In the genomic region with DNA sequence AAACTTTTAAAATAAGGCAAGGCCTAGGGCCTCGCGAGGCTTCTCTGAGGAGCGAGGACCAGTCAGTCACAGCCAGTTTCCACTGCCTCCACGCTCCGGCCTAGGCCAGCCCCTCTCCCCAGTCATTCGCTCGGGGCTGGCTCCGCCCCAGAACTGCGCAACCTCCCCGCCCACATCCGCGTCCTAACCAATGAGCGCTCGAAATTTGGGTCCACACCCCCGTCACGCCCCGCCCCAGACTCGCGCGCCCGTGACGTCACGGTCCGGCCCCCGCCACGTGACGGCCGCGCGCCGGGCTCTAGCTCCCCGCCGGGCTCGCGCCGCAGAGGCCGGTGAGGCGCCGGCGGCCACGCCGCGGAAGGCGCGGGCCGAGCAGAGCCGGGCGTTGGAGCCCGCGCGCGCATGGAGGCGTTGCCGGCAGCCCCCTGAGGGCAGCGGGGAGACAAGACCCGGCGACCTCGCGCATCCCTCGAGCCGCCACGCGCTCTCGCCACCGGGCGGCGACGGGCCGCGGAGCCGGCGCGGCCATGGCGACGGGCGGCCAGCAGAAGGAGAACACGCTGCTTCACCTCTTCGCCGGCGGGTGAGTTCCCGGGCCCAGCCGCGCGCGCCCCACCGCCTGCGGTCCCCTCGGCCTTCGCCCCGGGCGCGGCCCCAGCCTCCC, we compare ENCODE assay signal across 1 cellular context.
TF ChIP-seq lines count a peak whose summit lies in the region.

A gene with protein sequence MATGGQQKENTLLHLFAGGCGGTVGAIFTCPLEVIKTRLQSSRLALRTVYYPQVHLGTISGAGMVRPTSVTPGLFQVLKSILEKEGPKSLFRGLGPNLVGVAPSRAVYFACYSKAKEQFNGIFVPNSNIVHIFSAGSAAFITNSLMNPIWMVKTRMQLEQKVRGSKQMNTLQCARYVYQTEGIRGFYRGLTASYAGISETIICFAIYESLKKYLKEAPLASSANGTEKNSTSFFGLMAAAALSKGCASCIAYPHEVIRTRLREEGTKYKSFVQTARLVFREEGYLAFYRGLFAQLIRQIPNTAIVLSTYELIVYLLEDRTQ (plus strand): TSS at position 301 of the 664 bp plus-strand sequence. CDS start 227 bp downstream, at position 528.

TF ChIP-seq in H1, 55 proteins besides CTCF, POLR2A, EP300 and RAD21 (continued from another document):
- TF ChIP-seq JUN (IDR thresholded peaks at IDR 0.05; ENCODE audit: low read depth, low read length) (no peak), GTF2F1 (IDR thresholded peaks at IDR 0.05; ENCODE audit: borderline replicate concordance, low read depth, low read length) (no peak), RBBP5 (IDR thresholded peaks at IDR 0.05; ENCODE audit: borderline replicate concordance, low read depth, low read length) (no peak)
